ENCODE assay signal across 19 cellular contexts in the genomic region with DNA sequence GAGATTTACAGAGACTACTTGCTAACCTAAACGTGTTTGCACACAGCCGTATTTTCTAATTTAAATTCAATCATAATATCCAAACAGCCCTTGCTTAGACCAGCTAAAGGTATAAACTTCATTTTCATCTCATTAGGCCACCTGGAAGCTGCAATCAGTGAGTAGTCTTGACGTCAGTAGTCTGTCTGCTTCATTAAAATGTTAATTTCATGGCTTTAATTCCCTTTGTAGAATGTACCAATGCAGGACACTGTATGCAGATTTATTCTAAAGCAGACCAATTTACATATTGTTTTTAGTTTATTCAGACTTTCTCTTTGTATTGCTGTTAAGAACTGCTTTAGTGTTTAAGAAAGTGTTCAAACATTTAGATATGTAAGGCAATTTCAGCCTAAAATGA.
"Had no signal": no experiment of that assay in that cellular context is flagged by ENCODE, and none has a peak within 500 bp of the region (broad histone marks: within the 10 kb centered on the region; RNA-seq: fewer than 3 reads in every experiment).

No MANE protein-coding gene starts in this region.

- H3K4me2 ChIP-seq: neural progenitor cell had no signal

- H3K27ac ChIP-seq: colonic mucosa, heart left ventricle, left lung, lower lobe of right lung, neural progenitor cell, ovary, stomach had no signal

- H3K4me3 ChIP-seq: colonic mucosa, heart left ventricle, left lung, lower lobe of right lung, neural progenitor cell, ovary, stomach had no signal

- H3K27me3 ChIP-seq: colonic mucosa, heart left ventricle, left lung, neural progenitor cell, ovary, stomach had no signal

- H2AFZ ChIP-seq: neural progenitor cell had no signal

- H3K4me1 ChIP-seq: colonic mucosa, left lung, lower lobe of right lung, stomach had no signal

- DNase-seq: colonic mucosa; dermis blood vessel endothelial cell; heart left ventricle; hypothalamus; immature natural killer cell; left lung; lower lobe of right lung; natural killer cell; nucleus accumbens; ovary; right cardiac atrium; small intestine; stimulated activated CD4-positive, alpha-beta T cell treated with anti-CD3 and anti-CD28 coated beads, Interleukin-12 subunit alpha, Interleukin-12 subunit beta, amount 100 ng/mL, for 4 hours; stimulated activated naive CD4-positive, alpha-beta T cell; stomach; substantia nigra; trophoblast cell had no signal

- H3K9ac ChIP-seq: neural progenitor cell had no signal

- H3K36me3 ChIP-seq: colonic mucosa, heart left ventricle, left lung, lower lobe of right lung, neural progenitor cell, ovary had no signal

- ATAC-seq: esophagus mucosa, heart left ventricle, lower lobe of right lung, natural killer cell, right cardiac atrium had no signal

- H3K9me3 ChIP-seq: colonic mucosa, left lung, ovary had no signal
